8 cellular contexts compared by ENCODE assay signal in genomic region chr11:9265211-9266131, GRCh38. TPM values are rescaled to one million over a fixed set of nuclear protein-coding genes. Genes with fewer than 3 reads are reported as not detected.
DNase-seq lines count a peak whose midpoint lies in the region; ATAC-seq, FAIRE-seq and TF ChIP-seq lines count a peak whose summit lies in the region.

DENND5A (minus strand) TSS chr11:9265350; CDS start chr11:9265069, 281 bp downstream.

- peak within 1 kb of the TSS; percentile 83 for H3K18ac ChIP-seq in IMR-90 (ENCODE audit: low read depth, low read length)

- peaks cover 3% of the 10 kb centered on the region; the same call in 1 of the 2 replicates for H3K9me1 ChIP-seq in IMR-90 (ENCODE audit: insufficient read depth, low read length)

- H3K9me3 ChIP-seq in IMR-90 (ENCODE audit: control insufficient read depth, insufficient read depth, low read length) (no peaks in the 10 kb centered on the region), Panc1 (ENCODE audit: control insufficient read depth, insufficient read depth, low read depth, low read length) (no peaks in the 10 kb centered on the region), stomach (no peaks in the 10 kb centered on the region)

- no TSS peak for BruUV-seq in IMR-90 (replicated peaks; lab: Mats Ljungman, UMichigan)
- BruUV-seq in Panc1 (replicated peaks; lab: Mats Ljungman, UMichigan) = no TSS peak

- peak within 1 kb of the TSS; percentile 93 for H3K27ac Mint-ChIP-seq in activated T-helper 2 cell treated with anti-CD3 and anti-CD28 coated beads, Interferon-gamma antibody, Interleukin-2, Interleukin-4, amounts not matched to agents 10 μg/mL and 5 μg/mL and 100 μg/mL, durations not matched to agents 14 hours and 24 hours and 36 hours
- H3K27ac Mint-ChIP-seq in naive B cell = peak within 1 kb of the TSS; percentile 79 to 98 (median 97)

- ATAC-seq in IMR-90 (ENCODE audit: low read depth) = peak; percentile 89
- peak; percentile 93 for ATAC-seq in Panc1
- peak; percentile 40 to 44 for ATAC-seq in naive B cell (ENCODE audit: low read depth in 2 of 2)

- no peak within 1 kb of the TSS for H2BK20ac ChIP-seq in IMR-90 (ENCODE audit: low read depth, low read length)

- peaks cover 3 to 25% of the 10 kb centered on the region in 2 experiments; a peak in 3 of 4 replicates for H3K79me1 ChIP-seq in IMR-90 (ENCODE audit: low read depth in 1 of 2, low read length in 2 of 2)

- in situ Hi-C loops in IMR-90 (cut with MboI; ENCODE audit: low sequenced_read_pairs) = no loop called here
- in situ Hi-C loops in Panc1 (cut with HindIII; ENCODE audit: low pct_unique_long_range_greater_than_20kb, low sequenced_read_pairs) = no loop called here

- peak within 1 kb of the TSS; percentile 82 for H3K56ac ChIP-seq in IMR-90 (ENCODE audit: extremely low read depth, insufficient read depth, low read length)

- CTCF ChIA-PET in IMR-90 (lab: Yijun Ruan, JAX) = interaction anchor here (0.6 kb wide), 1 partner anchor 15 kb away, joined by 3 read pairs; no protein-coding TSS in a partner anchor
- CTCF ChIA-PET in Panc1 (lab: Charles Lee) = interaction anchor here (0.6 kb wide), 2 partner anchors 49 to 119 kb away, joined by 3 to 7 read pairs; partner anchors contain the start of gene IPO7

- peak; percentile 76; the same call in 1 of the 2 replicates for TF ChIP-seq POLR2A in IMR-90 (IDR thresholded peaks at IDR 0.05; ENCODE audit: low read depth, low read length)
- peak in 1 of 4 donors; percentile 15 for TF ChIP-seq POLR2A in stomach (IDR thresholded peaks at IDR 0.05)

- H3K27me3 ChIP-seq in IMR-90 (ENCODE audit: control insufficient read depth, insufficient read depth, low read length) = no peaks in the 10 kb centered on the region
- no peaks in the 10 kb centered on the region for H3K27me3 ChIP-seq in Panc1 (ENCODE audit: control insufficient read depth, insufficient read depth, low read length)
- H3K27me3 ChIP-seq in stomach = no peaks in the 10 kb centered on the region

- peaks cover 31% of the 10 kb centered on the region for H3K27me3 Mint-ChIP-seq in activated T-helper 2 cell treated with anti-CD3 and anti-CD28 coated beads, Interferon-gamma antibody, Interleukin-2, Interleukin-4, amounts not matched to agents 10 μg/mL and 5 μg/mL and 100 μg/mL, durations not matched to agents 14 hours and 24 hours and 36 hours (ENCODE audit: low read depth)
- no peaks in the 10 kb centered on the region for H3K27me3 Mint-ChIP-seq in naive B cell

- peak within 1 kb of the TSS; percentile 73 for H2BK5ac ChIP-seq in IMR-90 (ENCODE audit: low read depth, low read length, poor library complexity, severe bottlenecking)

- peak within 1 kb of the TSS; percentile 86 for H3K4me3 Mint-ChIP-seq in activated T-helper 2 cell treated with anti-CD3 and anti-CD28 coated beads, Interferon-gamma antibody, Interleukin-2, Interleukin-4, amounts not matched to agents 10 μg/mL and 5 μg/mL and 100 μg/mL, durations not matched to agents 14 hours and 24 hours and 36 hours (ENCODE audit: low read depth)
- H3K4me3 Mint-ChIP-seq in naive B cell = peak within 1 kb of the TSS; percentile 92 to 99 (median 96)

- H4K20me1 ChIP-seq in IMR-90 (ENCODE audit: insufficient read depth, low read length) = peaks cover 29% of the 10 kb centered on the region

- peak within 1 kb of the TSS; percentile 97 for H3K14ac ChIP-seq in IMR-90 (replicated peaks; ENCODE audit: low read depth, low read length)

- TF ChIP-seq CTCF in IMR-90 (conservative IDR thresholded peaks at IDR 0.05; ENCODE audit: low read depth, low read length) (no peak), Panc1 (IDR thresholded peaks at IDR 0.05) (no peak; the same call in 1 of the 2 replicates), fibroblast of mammary gland (conservative IDR thresholded peaks at IDR 0.05; ENCODE audit: control insufficient read depth, insufficient read depth, low read depth, low read length) (no peak), stomach (IDR thresholded peaks at IDR 0.05) (no peak)

- peak within 1 kb of the TSS; percentile 90 for H3K9ac ChIP-seq in IMR-90 (ENCODE audit: low read depth, low read length)

- intact Hi-C loops in IMR-90 (cut with micrococcal nuclease) (loop anchor here (10.0 kb wide), 1 partner anchor 239 kb away; no protein-coding TSS in a partner anchor), Panc1 (cut with micrococcal nuclease; ENCODE audit: unreplicated experiment) (no loop called here), stomach (cut with DNase I; ENCODE audit: low total_unique reads) (no loop called here)
- intact Hi-C loops in activated T-helper 2 cell treated with anti-CD3 and anti-CD28 coated beads, Interferon-gamma antibody, Interleukin-2, Interleukin-4, amounts not matched to agents 10 μg/mL and 5 μg/mL and 100 μg/mL, durations not matched to agents 14 hours and 24 hours and 36 hours (cut with micrococcal nuclease) = loop anchor here (5.0 kb wide), 1 partner anchor 117 kb away; the partner anchor contains the start of gene IPO7

- peak within 1 kb of the TSS; percentile 40; the same call in 1 of the 2 replicates for H2BK120ac ChIP-seq in IMR-90 (ENCODE audit: low read depth, low read length)

- 31% methylated on average over 4 of the region's 63 CpGs; no CpG with 5 or more reads in 1 of the 2 experiments for WGBS in IMR-90 (ENCODE audit: extremely low coverage in 2 of 2, insufficient read length in 1 of 2), 2 experiments
- WGBS in stomach, 5 donors = 5 to 13% (median 8%) methylated on average over 19 to 63 of the region's 63 CpGs

- peak within 1 kb of the TSS; percentile 76 for H4K5ac ChIP-seq in IMR-90 (ENCODE audit: low read depth, low read length)

- H3K36me3 Mint-ChIP-seq in activated T-helper 2 cell treated with anti-CD3 and anti-CD28 coated beads, Interferon-gamma antibody, Interleukin-2, Interleukin-4, amounts not matched to agents 10 μg/mL and 5 μg/mL and 100 μg/mL, durations not matched to agents 14 hours and 24 hours and 36 hours (ENCODE audit: low read depth) = peaks cover 12% of the 10 kb centered on the region
- no peaks in the 10 kb centered on the region for H3K36me3 Mint-ChIP-seq in naive B cell

- dilution Hi-C loops in IMR-90 (cut with HindIII; ENCODE audit: low sequenced_read_pairs, unreplicated experiment) = no loop called here

- peaks cover 33% of the 10 kb centered on the region for H3K4me1 Mint-ChIP-seq in activated T-helper 2 cell treated with anti-CD3 and anti-CD28 coated beads, Interferon-gamma antibody, Interleukin-2, Interleukin-4, amounts not matched to agents 10 μg/mL and 5 μg/mL and 100 μg/mL, durations not matched to agents 14 hours and 24 hours and 36 hours (ENCODE audit: low read depth)
- peaks cover 23 to 38% (median 38%) of the 10 kb centered on the region in 3 donors for H3K4me1 Mint-ChIP-seq in naive B cell

- H3K36me3 ChIP-seq in IMR-90 (ENCODE audit: control insufficient read depth, insufficient read depth, low read length) (no peaks in the 10 kb centered on the region), Panc1 (ENCODE audit: control insufficient read depth, insufficient read depth, low read length) (no peaks in the 10 kb centered on the region), stomach (no peaks in the 10 kb centered on the region)

- 0 out of 2 replicates have a peak, but pooled peaks have one; percentile 6 for TF ChIP-seq RAD21 in IMR-90 (IDR thresholded peaks at IDR 0.05; ENCODE audit: low read length)

- DNase-seq in AG08396 (ENCODE audit: low spot score) (peak; percentile 99), GM19239 (ENCODE audit: insufficient read length, low spot score) (peak; percentile 58), IMR-90 (peak; percentile 83), Panc1 (ENCODE audit: low read depth, low spot score) (peak; percentile 27), fibroblast of mammary gland (ENCODE audit: low read depth) (peak; percentile 74), naive B cell (peak; percentile 34), stomach (peak; percentile 82)
- peak; percentile 39 for DNase-seq in activated T-helper 2 cell treated with anti-CD3 and anti-CD28 coated beads, Interferon-gamma antibody, Interleukin-2, Interleukin-4, amounts not matched to agents 10 μg/mL and 5 μg/mL and 100 μg/mL, durations not matched to agents 14 hours and 24 hours and 36 hours (ENCODE audit: low spot score)

- peaks cover 9% of the 10 kb centered on the region for H3K4me1 ChIP-seq in IMR-90 (ENCODE audit: control insufficient read depth, insufficient read depth, low read length)
- H3K4me1 ChIP-seq in Panc1 (ENCODE audit: control insufficient read depth, insufficient read depth, low read length) = peaks cover 30% of the 10 kb centered on the region
- peaks cover 5 to 48% (median 32%) of the 10 kb centered on the region in 4 donors for H3K4me1 ChIP-seq in stomach

- H4K91ac ChIP-seq in IMR-90 (ENCODE audit: insufficient read depth, low read depth, low read length) = peak within 1 kb of the TSS; percentile 78

- peak within 1 kb of the TSS; percentile 93 for H2AK9ac ChIP-seq in IMR-90 (replicated peaks; ENCODE audit: low read depth, low read length, poor library complexity)

- H3K4ac ChIP-seq in IMR-90 (ENCODE audit: low read depth, low read length) = peak within 1 kb of the TSS; percentile 81

- peak within 1 kb of the TSS; percentile 85 for H2AK5ac ChIP-seq in IMR-90 (ENCODE audit: low read depth, low read length)

- peak within 1 kb of the TSS; percentile 93 for H3K4me2 ChIP-seq in IMR-90 (ENCODE audit: low read depth, low read length)

- H2BK15ac ChIP-seq in IMR-90 (ENCODE audit: low read depth, low read length) = peak within 1 kb of the TSS; percentile 32; the same call in 1 of the 3 replicates

- peak within 1 kb of the TSS; percentile 94 for H3K23ac ChIP-seq in IMR-90 (ENCODE audit: low read depth, low read length)

- POLR2A ChIA-PET in IMR-90 (lab: Charles Lee; ENCODE audit: unreplicated experiment) (interaction anchor here (0.5 to 1.1 kb wide), 4 partner anchors 52 to 195 kb away, joined by 3 to 5 read pairs (median 4); partner anchors contain the start of gene ZNF143), Panc1 (lab: Charles Lee) (interaction anchor here (0.5 to 1.3 kb wide), 5 partner anchors 11 to 584 kb away, joined by 4 to 14 read pairs (median 10); no protein-coding TSS in a partner anchor)

- no peak for FAIRE-seq in GM19239 (lab: Jason Lieb, UNC)

- H4K8ac ChIP-seq in IMR-90 (ENCODE audit: low read depth in 2 of 2, low read length in 2 of 2) = peak within 1 kb of the TSS; percentile 93 to 96

- H3K27ac ChIP-seq in IMR-90 (ENCODE audit: insufficient read depth, low read length) = peak within 1 kb of the TSS; percentile 91
- H3K27ac ChIP-seq in Panc1 (ENCODE audit: low read length) = peak within 1 kb of the TSS; percentile 92
- H3K27ac ChIP-seq in stomach = peak within 1 kb of the TSS; percentile 76 to 96 (median 95)

- TF ChIP-seq EP300 in stomach (IDR thresholded peaks at IDR 0.05) = no peak

- peak within 1 kb of the TSS; percentile 95 for H2AFZ ChIP-seq in IMR-90 (replicated peaks; ENCODE audit: low read length, poor library complexity)

- peak within 1 kb of the TSS; percentile 69 for H3K4me3 ChIP-seq in IMR-90 (ENCODE audit: insufficient read depth, low read depth, low read length)
- H3K4me3 ChIP-seq in Panc1 (ENCODE audit: low read depth in 2 of 2, low read length in 2 of 2) = peak within 1 kb of the TSS; percentile 74 to 98
- H3K4me3 ChIP-seq in fibroblast of mammary gland (ENCODE audit: control insufficient read depth, low read depth, low read length) = peak within 1 kb of the TSS; percentile 87
- peak within 1 kb of the TSS; percentile 62 to 91 (median 86) for H3K4me3 ChIP-seq in stomach

- H3K9me3 Mint-ChIP-seq in activated T-helper 2 cell treated with anti-CD3 and anti-CD28 coated beads, Interferon-gamma antibody, Interleukin-2, Interleukin-4, amounts not matched to agents 10 μg/mL and 5 μg/mL and 100 μg/mL, durations not matched to agents 14 hours and 24 hours and 36 hours = no peaks in the 10 kb centered on the region
- no peaks in the 10 kb centered on the region for H3K9me3 Mint-ChIP-seq in naive B cell

RNA-seq across cellular contexts. Expression of gene DENND5A, which starts in this region (rescaled TPM):
- 182 and 192 TPM in 2 replicates for total RNA-seq in IMR-90 (2012; rRNA removed)
- 175 and 179 TPM in 2 replicates for polyA plus RNA-seq in IMR-90 (2012; rRNA removed)
- 105 and 110 TPM in 2 replicates for polyA plus RNA-seq in IMR-90 (2012; cell fraction: cytosol; rRNA removed)
- 162 and 172 TPM in 2 replicates for polyA plus RNA-seq in IMR-90 (2012; cell fraction: nucleus; rRNA removed; ENCODE audit: low replicate concordance)
- total RNA-seq in Panc1 (2021; ENCODE audit: unreplicated experiment) = 136 TPM
- 117 TPM for polyA plus RNA-seq in Panc1 (2012; ENCODE audit: insufficient read length)
- total RNA-seq in activated T-helper 2 cell treated with anti-CD3 and anti-CD28 coated beads, Interferon-gamma antibody, Interleukin-2, Interleukin-4, amounts not matched to agents 10 μg/mL and 5 μg/mL and 100 μg/mL, durations not matched to agents 14 hours and 24 hours and 36 hours = 56.7 and 61.6 TPM in 2 replicates
- polyA plus RNA-seq in naive B cell (ENCODE audit: low read depth in 6 of 6) = 10 to 100 TPM; 12.1 to 22.9 (median 17.3) TPM
- total RNA-seq in stomach = 100 to 1,000 TPM in 3 of 5 donors, 10 to 100 TPM in 2; 14.8 to 152 (median 100) TPM
- polyA plus RNA-seq in stomach = 10 to 100 TPM; 18.5 to 29.4 (median 20.6) TPM

Comparison
In these comparisons a context has a peak if more than half of its experiments do, and no peak if none do; other contexts are left out.
1. Peak in every context shown above with its lines: DNase-seq, ATAC-seq, H3K4me3 ChIP-seq and H3K27ac ChIP-seq.
2. DNase-seq: peak in every context shown above with its lines; median percentile 99 in AG08396; 83 in IMR-90; 82 in stomach; 74 in fibroblast of mammary gland; 58 in GM19239; 39 in activated T-helper 2 cell treated with anti-CD3 and anti-CD28 coated beads, Interferon-gamma antibody, Interleukin-2, Interleukin-4, amounts not matched to agents 10 μg/mL and 5 μg/mL and 100 μg/mL, durations not matched to agents 14 hours and 24 hours and 36 hours; 34 in naive B cell; 27 in Panc1.
3. ATAC-seq: peak in every context shown above with its lines; median percentile 93 in Panc1; 89 in IMR-90; 42 in naive B cell.
4. intact Hi-C loops: an anchor here in IMR-90 (10.0 kb wide) and activated T-helper 2 cell treated with anti-CD3 and anti-CD28 coated beads, Interferon-gamma antibody, Interleukin-2, Interleukin-4, amounts not matched to agents 10 μg/mL and 5 μg/mL and 100 μg/mL, durations not matched to agents 14 hours and 24 hours and 36 hours (5.0 kb wide); none called in Panc1 and stomach.